In the genomic region with DNA sequence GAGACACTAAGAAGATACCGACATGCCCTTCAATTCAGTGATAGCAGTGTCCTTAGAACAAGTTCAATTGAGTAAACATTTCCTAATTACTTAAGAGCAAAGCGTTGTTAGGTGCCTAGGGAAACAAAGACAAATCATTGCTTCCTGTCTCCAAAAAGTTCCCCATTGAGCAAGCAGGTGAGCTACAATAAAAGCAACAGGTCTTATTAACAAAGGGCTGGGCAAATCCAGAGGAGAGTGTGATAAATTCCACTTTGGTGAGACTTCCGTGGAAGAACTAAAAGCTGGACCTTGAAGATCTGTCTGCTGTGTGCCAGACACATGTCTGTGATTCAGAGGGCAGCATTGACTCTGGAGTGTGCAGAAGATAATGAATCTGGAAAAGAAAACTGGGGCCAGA, we compare ENCODE assay signal across 10 cellular contexts. TPM values are rescaled to one million over a fixed set of nuclear protein-coding genes. Genes with fewer than 3 reads are reported as not detected.
A peak's percentile ranks its signal among the peaks of the same experiment; 100 is the strongest.
DNase-seq lines count a peak whose midpoint lies in the region; ATAC-seq and TF ChIP-seq lines count a peak whose summit lies in the region.
"Had no signal": no experiment of that assay in that cellular context is flagged by ENCODE, and none has a peak within 500 bp of the region (broad histone marks: within the 10 kb centered on the region; RNA-seq: fewer than 3 reads in every experiment).

No MANE protein-coding gene starts in this region.

- no peak for TF ChIP-seq EP300 in stomach (IDR thresholded peaks at IDR 0.05)

- no peaks in the 10 kb centered on the region for H3K9me3 ChIP-seq in skeletal muscle satellite cell (replicated peaks; ENCODE audit: low read length)
- H3K9me3 ChIP-seq in stomach: no peaks in the 10 kb centered on the region
- H3K9me3 ChIP-seq: Peyer's patch had no signal

- no peaks in the 10 kb centered on the region for H3K36me3 ChIP-seq in skeletal muscle satellite cell (ENCODE audit: insufficient read depth, low read length)
- no peaks in the 10 kb centered on the region for H3K36me3 ChIP-seq in stomach
- H3K36me3 ChIP-seq: Peyer's patch had no signal

- peaks cover 20% of the 10 kb centered on the region for H3K4me1 Mint-ChIP-seq in activated T-cell treated with anti-CD3 and anti-CD28 coated beads, Interleukin-2, amount 50 U/mL, for 72 hours (ENCODE audit: low read depth)

- no peak overlapping the region for H3K27ac ChIP-seq in stomach

- no peak for ATAC-seq in activated T-cell treated with anti-CD3 and anti-CD28 coated beads, Interleukin-2, amount 50 U/mL, for 72 hours (replicated peaks in 1 of 2)

- no peak for DNase-seq in activated T-cell treated with anti-CD3 and anti-CD28 coated beads, Interleukin-2, amount 50 U/mL, for 72 hours
- DNase-seq in activated T-cell treated with anti-CD3 and anti-CD28 coated beads for 4 hours (no peak), NCI-H748 (lab: John Stamatoyannopoulos, UW; ENCODE audit: unreplicated experiment) (peak; percentile 87), epithelial cell of esophagus (ENCODE audit: low read depth) (peak; percentile 88), A172 (ENCODE audit: low spot score) (no peak), stomach (no peak)
- no peak for DNase-seq in stimulated activated CD8-positive, alpha-beta memory T cell treated with anti-CD3 and anti-CD28 coated beads, Interleukin-4, amount 100 ng/mL, for 48 hours
- DNase-seq: Calu3, Peyer's patch had no signal

- no peak overlapping the region for H3K9ac ChIP-seq in skeletal muscle satellite cell (ENCODE audit: low read depth, low read length)

- no peak overlapping the region for H3K27ac Mint-ChIP-seq in activated T-cell treated with anti-CD3 and anti-CD28 coated beads, Interleukin-2, amount 50 U/mL, for 72 hours

- H3K4me3 ChIP-seq in epithelial cell of esophagus (ENCODE audit: low read length): no peak overlapping the region
- H3K4me3 ChIP-seq in skeletal muscle satellite cell (ENCODE audit: low read length): no peak overlapping the region
- H3K4me3 ChIP-seq in stomach: no peak overlapping the region
- H3K4me3 ChIP-seq: Peyer's patch had no signal

- H3K27me3 Mint-ChIP-seq in activated T-cell treated with anti-CD3 and anti-CD28 coated beads, Interleukin-2, amount 50 U/mL, for 72 hours (ENCODE audit: low read depth): no peaks in the 10 kb centered on the region

- H3K27me3 ChIP-seq in skeletal muscle satellite cell (ENCODE audit: control insufficient read depth, insufficient read depth, low read length) (no peaks in the 10 kb centered on the region), stomach (no peaks in the 10 kb centered on the region)
- H3K27me3 ChIP-seq: Peyer's patch had no signal

- no peak for TF ChIP-seq CTCF in epithelial cell of esophagus (IDR thresholded peaks at IDR 0.05; ENCODE audit: insufficient read depth, low read depth, low read length, missing control alignments)
- no peak for TF ChIP-seq CTCF in stomach (IDR thresholded peaks at IDR 0.05)

- TF ChIP-seq POLR2A in stomach (IDR thresholded peaks at IDR 0.05): no peak

- intact Hi-C loops in stomach (cut with DNase I; ENCODE audit: low total_unique reads): no loop called here

- peaks cover 17% of the 10 kb centered on the region for H3K4me1 ChIP-seq in skeletal muscle satellite cell (ENCODE audit: control insufficient read depth, insufficient read depth, low read length)
- peaks cover 0 to 35% (median 27%) of the 10 kb centered on the region in 4 donors for H3K4me1 ChIP-seq in stomach

- no peaks in the 10 kb centered on the region for H3K9me3 Mint-ChIP-seq in activated T-cell treated with anti-CD3 and anti-CD28 coated beads, Interleukin-2, amount 50 U/mL, for 72 hours

- peak overlapping the region; percentile 94 for H3K4me2 ChIP-seq in skeletal muscle satellite cell (ENCODE audit: low read length)

- H3K36me3 Mint-ChIP-seq in activated T-cell treated with anti-CD3 and anti-CD28 coated beads, Interleukin-2, amount 50 U/mL, for 72 hours (ENCODE audit: insufficient read depth in 2 of 2): no peaks in the 10 kb centered on the region

- H3K4me3 Mint-ChIP-seq in activated T-cell treated with anti-CD3 and anti-CD28 coated beads, Interleukin-2, amount 50 U/mL, for 72 hours: peak overlapping the region; percentile 66 to 81

- 29 to 41% (median 36%) methylated on average over 3 of the region's 3 CpGs for WGBS in stomach, 5 donors

RNA-seq across cellular contexts. Expression of gene TUT4, which starts 1.9 kb away (rescaled TPM):
- total RNA-seq in activated T-cell treated with anti-CD3 and anti-CD28 coated beads, Interleukin-2, amount 50 U/mL, for 72 hours: 100 to 1,000 TPM; 108 to 120 TPM
- 11.4 and 21.5 TPM in 2 replicates for total RNA-seq in skeletal muscle satellite cell (2012; rRNA removed)
- total RNA-seq in A172 (2014; rRNA removed; shearing (Covaris generic)): 24.6 and 36.6 TPM in 2 replicates
- total RNA-seq in stomach: 100 to 1,000 TPM in 1 of 5 donors, 10 to 100 TPM in 4; 17.4 to 107 (median 57.7) TPM
- 10 to 100 TPM; 11.8 to 23.4 (median 22.6) TPM for polyA plus RNA-seq in stomach

RNA-seq across cellular contexts. Expression of gene GPX7, which starts 47.4 kb away (rescaled TPM):
- 10 to 100 TPM; 26.3 to 27.6 TPM for total RNA-seq in activated T-cell treated with anti-CD3 and anti-CD28 coated beads, Interleukin-2, amount 50 U/mL, for 72 hours
- total RNA-seq in skeletal muscle satellite cell (2012; rRNA removed): 19.5 and 34.9 TPM in 2 replicates
- total RNA-seq in A172 (2014; rRNA removed; shearing (Covaris generic)): not detected in 2 replicates
- 10 to 100 TPM in 2 of 5 donors, 1 to 10 TPM in 1, under 1 TPM in 1, not detected in 1; 0.87 to 57.6 (median 17.9) TPM for total RNA-seq in stomach
- polyA plus RNA-seq in stomach: 1 to 10 TPM; 6.3 to 7.0 (median 7.0) TPM
- total RNA-seq: Calu3 had no signal

Comparison
In these comparisons a context has a peak if more than half of its experiments do, and no peak if none do; other contexts are left out.
1. DNase-seq: peak in NCI-H748 (single experiment) and epithelial cell of esophagus (single experiment); none in activated T-cell treated with anti-CD3 and anti-CD28 coated beads, Interleukin-2, amount 50 U/mL, for 72 hours (0 of 2), activated T-cell treated with anti-CD3 and anti-CD28 coated beads for 4 hours (single experiment), A172 (single experiment), stimulated activated CD8-positive, alpha-beta memory T cell treated with anti-CD3 and anti-CD28 coated beads, Interleukin-4, amount 100 ng/mL, for 48 hours (single experiment) and stomach (single experiment).